ENCODE assay signal across 8 cellular contexts in the genomic region with DNA sequence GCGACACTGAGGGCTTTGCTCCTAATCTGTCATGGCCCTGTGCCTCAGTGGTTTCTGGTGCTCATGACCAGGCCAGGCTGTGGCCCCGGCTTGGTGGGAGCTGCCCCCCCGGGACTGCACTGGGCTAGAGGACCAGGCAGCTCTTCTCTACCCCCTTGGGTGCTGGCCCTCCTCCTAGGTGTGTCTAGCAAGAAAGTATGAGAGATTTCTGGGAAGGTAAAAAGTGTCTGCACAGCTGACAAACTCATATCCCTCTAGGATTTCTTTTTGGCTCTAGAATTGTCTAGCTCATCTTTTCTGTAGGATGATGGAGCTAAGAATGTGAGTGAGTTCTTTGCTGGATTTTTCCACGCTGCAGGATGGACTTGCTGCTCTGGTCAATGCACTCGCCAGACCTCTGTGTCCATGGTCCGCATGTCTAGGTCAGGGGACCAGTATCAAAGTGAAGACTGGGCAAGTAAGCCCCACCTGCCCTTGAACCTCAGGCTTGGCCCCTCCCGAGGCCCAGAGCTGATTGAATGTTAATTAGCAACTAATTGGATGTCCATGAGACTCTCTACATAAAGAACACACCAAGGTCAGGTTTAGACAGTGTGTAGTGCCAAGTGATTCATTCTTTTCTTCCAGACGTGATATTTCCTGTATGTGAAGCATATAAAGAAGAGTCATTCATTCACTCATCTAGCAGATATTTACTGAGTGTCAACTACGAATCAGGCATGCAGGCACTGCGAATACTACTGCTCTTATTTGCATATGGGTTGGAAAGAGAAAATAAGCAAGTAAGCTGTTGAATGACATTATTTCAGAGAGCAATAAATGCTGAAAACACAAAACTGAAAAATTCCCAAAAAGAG. TPM values are rescaled to one million over a fixed set of nuclear protein-coding genes. Genes with fewer than 3 reads are reported as not detected.
DNase-seq lines count a peak whose midpoint lies in the region; ATAC-seq and TF ChIP-seq lines count a peak whose summit lies in the region.

No MANE protein-coding gene starts in this region.

- no peaks in the 10 kb centered on the region for H3K36me3 ChIP-seq in Peyer's patch
- no peaks in the 10 kb centered on the region for H3K36me3 ChIP-seq in fibroblast of lung (ENCODE audit: control insufficient read depth, insufficient read depth, low read length)

- peak overlapping the region; percentile 23 for H3K4me2 ChIP-seq in fibroblast of lung (ENCODE audit: extremely low read depth, insufficient read depth, low read length)

- H3K27me3 ChIP-seq in Peyer's patch, result no peaks in the 10 kb centered on the region
- no peaks in the 10 kb centered on the region for H3K27me3 ChIP-seq in fibroblast of lung (ENCODE audit: control insufficient read depth, insufficient read depth, low read length)

- TF ChIP-seq POLR2A in Peyer's patch (IDR thresholded peaks at IDR 0.05) (peak; percentile 13 to 72), GM18505 (IDR thresholded peaks at IDR 0.05; ENCODE audit: borderline replicate concordance, extremely low read depth, insufficient read depth, insufficient read length) (no peak)

- H3K4me1 ChIP-seq in Peyer's patch (peaks cover 0 to 11% (median 8%) of the 10 kb centered on the region in 4 donors), fibroblast of lung (ENCODE audit: control insufficient read depth, extremely low read depth, insufficient read depth, low read length) (peaks cover 5% of the 10 kb centered on the region)

- H3K9me3 ChIP-seq in Peyer's patch, result no peaks in the 10 kb centered on the region
- H3K9me3 ChIP-seq in fibroblast of lung (ENCODE audit: control insufficient read depth, insufficient read depth, low read depth, low read length), result no peaks in the 10 kb centered on the region

- H3K4me3 ChIP-seq in Peyer's patch (peak overlapping the region; percentile 58 to 88 (median 70)), fibroblast of lung (replicated peaks in 1 of 4; ENCODE audit: control extremely low read depth in 1 of 4, insufficient read depth in 1 of 4, low read depth in 3 of 4, low read length in 4 of 4) (peak overlapping the region; percentile 6 to 63 (median 32)), retinal pigment epithelial cell (ENCODE audit: low read length) (peak overlapping the region; percentile 52)

- no peaks in the 10 kb centered on the region for H3K79me2 ChIP-seq in fibroblast of lung (ENCODE audit: control insufficient read depth, insufficient read depth, low read length)

- DNase-seq in Peyer's patch (peak in 2 of 3 donors; percentile 67 to 69), fibroblast of lung (ENCODE audit: low read depth in 2 of 2) (peak; percentile 40 to 74), retinal pigment epithelial cell (ENCODE audit: low read depth) (no peak), GM13977 (ENCODE audit: low spot score) (no peak), NCI-H2107 (lab: John Stamatoyannopoulos, UW) (no peak)

- H4K20me1 ChIP-seq in fibroblast of lung (ENCODE audit: control insufficient read depth, extremely low read depth, insufficient read depth, low read length), result no peaks in the 10 kb centered on the region

- TF ChIP-seq CTCF in Peyer's patch (IDR thresholded peaks at IDR 0.05) (no peak), fibroblast of lung (conservative IDR thresholded peaks at IDR 0.05 in 1 of 2, IDR thresholded peaks at IDR 0.05 in 1 of 2; ENCODE audit: low read depth in 1 of 2, low read length in 2 of 2) (no peak), retinal pigment epithelial cell (conservative IDR thresholded peaks at IDR 0.05; ENCODE audit: low read depth, low read length) (no peak), GM13977 (IDR thresholded peaks at IDR 0.05; ENCODE audit: extremely low read depth, insufficient read depth, missing control alignments) (no peak)

- ATAC-seq in GM19023 (IDR thresholded peaks at IDR 0.05; ENCODE audit: unreplicated experiment) (peak; percentile 20), GM18505 (IDR thresholded peaks at IDR 0.05; ENCODE audit: unreplicated experiment) (no peak), HG02870 (IDR thresholded peaks at IDR 0.05; ENCODE audit: unreplicated experiment) (no peak)

- H3K9ac ChIP-seq in fibroblast of lung (ENCODE audit: insufficient read depth, low read length), result no peak overlapping the region

- in situ Hi-C loops in GM13977 (cut with MboI; ENCODE audit: low pct_unique_long_range_greater_than_20kb, low sequenced_read_pairs, unreplicated experiment), result no loop called here

- H3K27ac ChIP-seq in Peyer's patch (peak overlapping the region; percentile 78 to 97 (median 88)), fibroblast of lung (ENCODE audit: insufficient read depth, low read length) (peak overlapping the region; percentile 23)

- H2AFZ ChIP-seq in fibroblast of lung (ENCODE audit: low read length), result peak overlapping the region; percentile 72

RNA-seq across cellular contexts. Expression of a gene that starts 15.6 kb away (rescaled TPM):
- total RNA-seq in Peyer's patch, result 100 to 1,000 TPM; 125 to 284 (median 212) TPM
- 2.6 and 6.1 TPM in 2 replicates for total RNA-seq in fibroblast of lung
- polyA plus RNA-seq in fibroblast of lung, result 1.0 and 1.4 TPM in 2 replicates
- polyA plus RNA-seq in fibroblast of lung (2012), result 1.9 and 2.6 TPM in 2 replicates
- 3.3 and 3.7 TPM in 2 replicates for polyA minus RNA-seq in fibroblast of lung (ENCODE audit: low replicate concordance)

RNA-seq across cellular contexts. Expression of a gene that starts 30.7 kb away (rescaled TPM):
- total RNA-seq in Peyer's patch (10 to 100 TPM in 2 of 4 donors, 1 to 10 TPM in 1, not detected in 1; 8.0 to 42.7 (median 17.7) TPM), fibroblast of lung (not detected in 2 replicates)
- polyA plus RNA-seq in fibroblast of lung, result 0.06 and 0.36 TPM in 2 replicates
- polyA plus RNA-seq in fibroblast of lung (2012), result 0.32 TPM in 1 of 2 replicates, not detected in the other
- polyA minus RNA-seq in fibroblast of lung (ENCODE audit: low replicate concordance), result not detected in 2 replicates

Comparison
In these comparisons a context has a peak if more than half of its experiments do, and no peak if none do; other contexts are left out.
1. DNase-seq: peak in Peyer's patch (2 of 3) and fibroblast of lung (2 of 2); none in retinal pigment epithelial cell (single experiment), GM13977 (single experiment) and NCI-H2107 (single experiment).
2. RNA of a gene that starts 15.6 kb away (total RNA-seq): 125 to 284 TPM in Peyer's patch; 2.6 to 6.1 TPM in fibroblast of lung; every median in the first group is over 10 times any median in the second.
3. Peak in every context shown above with its lines, with median percentiles within 50 percentile points of each other: H3K4me3 ChIP-seq.